1 cellular context compared by ENCODE assay signal in genomic region chr12:112167031-112167461, GRCh38.
A peak's percentile ranks its signal among the peaks of the same experiment; 100 is the strongest.
TF ChIP-seq lines count a peak whose summit lies in the region.

No MANE protein-coding gene starts in this region.

TF ChIP-seq in K562, 482 proteins besides CTCF, POLR2A, EP300 and RAD21:
- TF ChIP-seq, protein P1, sequence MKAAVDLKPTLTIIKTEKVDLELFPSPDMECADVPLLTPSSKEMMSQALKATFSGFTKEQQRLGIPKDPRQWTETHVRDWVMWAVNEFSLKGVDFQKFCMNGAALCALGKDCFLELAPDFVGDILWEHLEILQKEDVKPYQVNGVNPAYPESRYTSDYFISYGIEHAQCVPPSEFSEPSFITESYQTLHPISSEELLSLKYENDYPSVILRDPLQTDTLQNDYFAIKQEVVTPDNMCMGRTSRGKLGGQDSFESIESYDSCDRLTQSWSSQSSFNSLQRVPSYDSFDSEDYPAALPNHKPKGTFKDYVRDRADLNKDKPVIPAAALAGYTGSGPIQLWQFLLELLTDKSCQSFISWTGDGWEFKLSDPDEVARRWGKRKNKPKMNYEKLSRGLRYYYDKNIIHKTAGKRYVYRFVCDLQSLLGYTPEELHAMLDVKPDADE (conservative IDR thresholded peaks at IDR 0.05; ENCODE audit: control insufficient read depth, low read depth, low read length): no peak
- TF ChIP-seq MAX (CRISPR knock-in tag; IDR thresholded peaks at IDR 0.05) (peak; percentile 25; the same call in 1 of the 2 replicates), POLR2G (IDR thresholded peaks at IDR 0.05; ENCODE audit: low read depth, low read length) (0 out of 2 replicates have a peak, but pooled peaks have one; percentile 1)
